ENCODE assay signal across 21 cellular contexts in the genomic region with DNA sequence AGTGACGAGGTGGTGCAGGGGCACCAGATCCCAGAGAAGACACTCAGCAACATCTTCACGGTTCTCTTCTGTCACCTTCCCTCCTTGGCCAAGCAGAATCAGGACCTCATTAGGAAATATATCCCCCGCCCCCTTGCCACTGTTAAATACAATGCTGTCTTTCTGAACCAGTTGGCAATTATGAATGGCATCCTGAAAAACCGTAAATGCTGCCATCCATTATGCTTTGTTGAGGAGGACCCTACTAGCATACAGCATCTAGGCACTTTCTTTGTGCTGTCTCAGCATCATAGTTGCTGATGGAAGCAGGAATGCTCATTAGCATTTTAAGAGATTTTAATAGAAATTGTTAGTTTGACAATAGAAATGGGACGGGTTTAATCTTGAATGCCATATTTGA.
DNase-seq lines count a peak whose midpoint lies in the region; ATAC-seq and TF ChIP-seq lines count a peak whose summit lies in the region.
"Had no signal": no experiment of that assay in that cellular context is flagged by ENCODE, and none has a peak within 500 bp of the region (broad histone marks: within the 10 kb centered on the region; RNA-seq: fewer than 3 reads in every experiment).

No MANE protein-coding gene starts in this region.

- H3K36me3 Mint-ChIP-seq in WTC11 (no peaks in the 10 kb centered on the region), osteocyte (ENCODE audit: unreplicated experiment) (peaks cover 9% of the 10 kb centered on the region)
- H3K36me3 Mint-ChIP-seq: memory B cell; naive thymus-derived CD4-positive, alpha-beta T cell; T-cell had no signal

- POLR2A ChIA-PET in A673 (lab: Charles Lee; ENCODE audit: low non-redundant PET) (no interaction called here), WTC11 (lab: Charles Lee) (no interaction called here)

- H3K9me3 Mint-ChIP-seq in WTC11 (no peaks in the 10 kb centered on the region), osteocyte (ENCODE audit: unreplicated experiment) (no peaks in the 10 kb centered on the region)
- H3K9me3 Mint-ChIP-seq: activated T-cell treated with anti-CD3 and anti-CD28 coated beads, Interleukin-2, amount 50 U/mL, for 24 hours; memory B cell; naive thymus-derived CD4-positive, alpha-beta T cell; stimulated activated naive CD8-positive, alpha-beta T cell treated with anti-CD3 and anti-CD28 coated beads, Interleukin-15, Interleukin-2, amounts not matched to agents 100 ng/mL and 50 ng/mL, for 24 hours; T-cell had no signal

- H3K27me3 ChIP-seq in A673 (replicated peaks; ENCODE audit: insufficient read depth, low read depth, low read length, poor library complexity), result no peaks in the 10 kb centered on the region
- H3K27me3 ChIP-seq: adrenal gland, breast epithelium, tibial artery had no signal

- H3K4me1 Mint-ChIP-seq in WTC11 (peaks cover 17% of the 10 kb centered on the region), osteocyte (ENCODE audit: unreplicated experiment) (peaks cover 47% of the 10 kb centered on the region)
- H3K4me1 Mint-ChIP-seq: activated CD4-positive, alpha-beta T cell treated with anti-CD3 and anti-CD28 coated beads for 36 hours; memory B cell; naive thymus-derived CD4-positive, alpha-beta T cell; T-cell had no signal

- H3K27me3 Mint-ChIP-seq in WTC11 (ENCODE audit: low read depth) (no peaks in the 10 kb centered on the region), osteocyte (ENCODE audit: unreplicated experiment) (no peaks in the 10 kb centered on the region)
- H3K27me3 Mint-ChIP-seq: activated T-cell treated with anti-CD3 and anti-CD28 coated beads, Interleukin-2, amount 50 U/mL, for 24 hours; memory B cell had no signal

- H3K27ac ChIP-seq in A673 (ENCODE audit: low read depth, low read length, poor library complexity, severe bottlenecking), result no peak overlapping the region
- H3K27ac ChIP-seq: adrenal gland, breast epithelium, tibial artery had no signal

- H3K9me3 ChIP-seq in A673 (ENCODE audit: low read depth, low read length, poor library complexity, severe bottlenecking), result no peaks in the 10 kb centered on the region
- H3K9me3 ChIP-seq: adrenal gland, breast epithelium, tibial artery had no signal

- DNase-seq in A673 (ENCODE audit: low spot score) (peak; percentile 32), amygdala (lab: John Stamatoyannopoulos, UW) (peak in 36 of 56 donors; percentile 9 to 77 (median 40)), hypothalamus (lab: John Stamatoyannopoulos, UW) (peak in 27 of 51 donors; percentile 1 to 79 (median 25)), nucleus accumbens (lab: John Stamatoyannopoulos, UW) (peak in 44 of 56 donors; percentile 3 to 75 (median 34)), MV-4-11 (lab: John Stamatoyannopoulos, UW) (no peak), WTC11 (ENCODE audit: low spot score) (no peak), osteocyte (ENCODE audit: extremely low spot score, unreplicated experiment) (no peak), 8988T (no peak)
- DNase-seq: activated CD4-positive, alpha-beta T cell treated with anti-CD3 and anti-CD28 coated beads for 36 hours; activated naive CD4-positive, alpha-beta T cell treated with Interleukin-2 at 50 U/mL for 16 hours; activated T-cell treated with anti-CD3 and anti-CD28 coated beads, Interleukin-2, amount 50 U/mL, for 24 hours; adrenal gland; cortex of kidney; KG1; naive thymus-derived CD4-positive, alpha-beta T cell; NCI-H2107; T-cell; tibial artery had no signal

- TF ChIP-seq CTCF in A673 (conservative IDR thresholded peaks at IDR 0.05; ENCODE audit: low read depth, low read length) (no peak), WTC11 (IDR thresholded peaks at IDR 0.05) (no peak), osteocyte (IDR thresholded peaks at IDR 0.05) (no peak)

- CTCF ChIA-PET in A673 (lab: Charles Lee), result interaction anchor here (0.7 to 1.6 kb wide), 7 partner anchors 14 to 320 kb away, joined by 3 to 5 read pairs (median 3); no protein-coding TSS in a partner anchor
- CTCF ChIA-PET in WTC11 (lab: Charles Lee), result interaction anchor here (1.1 to 2.5 kb wide), 12 partner anchors 8 to 218 kb away, joined by 3 to 15 read pairs (median 4); a partner anchor contains a TSS

- no peak overlapping the region for H3K27ac Mint-ChIP-seq in WTC11
- H3K27ac Mint-ChIP-seq in osteocyte (ENCODE audit: unreplicated experiment), result no peak overlapping the region
- H3K27ac Mint-ChIP-seq: activated CD4-positive, alpha-beta T cell treated with anti-CD3 and anti-CD28 coated beads for 36 hours; activated T-cell treated with anti-CD3 and anti-CD28 coated beads, Interleukin-2, amount 50 U/mL, for 24 hours; memory B cell; naive thymus-derived CD4-positive, alpha-beta T cell; stimulated activated naive CD8-positive, alpha-beta T cell treated with anti-CD3 and anti-CD28 coated beads, Interleukin-15, Interleukin-2, amounts not matched to agents 100 ng/mL and 50 ng/mL, for 24 hours; T-cell had no signal

- H3K4me3 Mint-ChIP-seq in WTC11 (no peak overlapping the region), osteocyte (ENCODE audit: unreplicated experiment) (no peak overlapping the region)
- H3K4me3 Mint-ChIP-seq: activated CD4-positive, alpha-beta T cell treated with anti-CD3 and anti-CD28 coated beads for 36 hours; activated T-cell treated with anti-CD3 and anti-CD28 coated beads, Interleukin-2, amount 50 U/mL, for 24 hours; memory B cell; naive thymus-derived CD4-positive, alpha-beta T cell; stimulated activated naive CD8-positive, alpha-beta T cell treated with anti-CD3 and anti-CD28 coated beads, Interleukin-15, Interleukin-2, amounts not matched to agents 100 ng/mL and 50 ng/mL, for 24 hours; T-cell had no signal

- H3K36me3 ChIP-seq in A673 (ENCODE audit: insufficient read depth, low read length, poor library complexity, severe bottlenecking), result no peaks in the 10 kb centered on the region
- H3K36me3 ChIP-seq: adrenal gland, breast epithelium, tibial artery had no signal

- intact Hi-C loops in A673 (cut with micrococcal nuclease; ENCODE audit: unreplicated experiment), result loop anchor here (2.0 to 10.0 kb wide), 3 partner anchors 112 to 219 kb away; no protein-coding TSS in a partner anchor

- ATAC-seq in WTC11, result no peak
- ATAC-seq: activated CD4-positive, alpha-beta T cell treated with anti-CD3 and anti-CD28 coated beads for 36 hours; naive thymus-derived CD4-positive, alpha-beta T cell; T-cell had no signal

- H3K4me3 ChIP-seq in A673 (ENCODE audit: low read depth, low read length, poor library complexity, severe bottlenecking), result no peak overlapping the region
- H3K4me3 ChIP-seq: adrenal gland, breast epithelium, tibial artery had no signal

- BruUV-seq in A673 (replicated peaks; lab: Mats Ljungman, UMichigan), result no TSS peak

- H3K4me1 ChIP-seq in A673 (ENCODE audit: insufficient read depth, low read length, poor library complexity, severe bottlenecking), result peaks cover 20% of the 10 kb centered on the region
- H3K4me1 ChIP-seq: adrenal gland, breast epithelium had no signal

TF ChIP-seq in WTC11, 78 proteins besides CTCF, POLR2A, EP300 and RAD21:
- no peak for TF ChIP-seq RELA (CRISPR knock-in tag; IDR thresholded peaks at IDR 0.05; ENCODE audit: borderline replicate concordance)
TF ChIP-seq in WTC11: peak in this region for 0.

Comparison
In these comparisons a context has a peak if more than half of its experiments do, and no peak if none do; other contexts are left out.
1. DNase-seq: peak in A673 (single experiment), amygdala (36 of 56), hypothalamus (27 of 51) and nucleus accumbens (44 of 56); none in MV-4-11 (single experiment), WTC11 (single experiment), osteocyte (single experiment) and 8988T (single experiment).